Comparison of ENCODE assay signal across 9 cellular contexts in the genomic region with DNA sequence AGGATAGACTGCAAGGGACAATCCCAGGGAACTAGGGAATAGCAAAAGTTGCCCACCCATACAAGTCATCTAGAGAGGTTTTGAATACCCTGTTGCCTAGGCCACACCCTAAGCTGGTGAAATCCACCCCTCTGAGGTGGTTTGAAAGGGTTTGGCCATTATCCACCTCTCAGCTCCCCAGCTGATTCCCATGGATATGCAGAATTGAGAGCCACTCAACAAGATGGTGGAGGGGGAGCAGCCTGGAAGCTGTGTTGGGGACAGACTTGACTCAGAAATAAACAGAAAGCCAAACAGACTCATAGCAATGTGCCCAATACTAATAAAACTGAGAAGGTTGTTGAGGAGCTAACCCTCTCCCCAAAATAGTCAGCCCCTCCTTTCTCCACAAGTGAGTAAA. TPM values are rescaled to one million over a fixed set of nuclear protein-coding genes. Genes with fewer than 3 reads are reported as not detected.
"Had no signal": no experiment of that assay in that cellular context is flagged by ENCODE, and none has a peak within 500 bp of the region (broad histone marks: within the 10 kb centered on the region; RNA-seq: fewer than 3 reads in every experiment).

No MANE protein-coding gene starts in this region.

- H3K4me3 ChIP-seq: GM23248, HAP-1 had no signal

- H3K27ac ChIP-seq: GM23248 had no signal

- H3K4me1 ChIP-seq: HAP-1 had no signal

- DNase-seq: GOT3, H7, HFFc6, IMR-90 had no signal

- ATAC-seq: HCT116 had no signal

- H3K4me3 Mint-ChIP-seq: HFFc6 had no signal

- H3K9ac ChIP-seq: GM23248 had no signal

- H3K27ac Mint-ChIP-seq: HFFc6 had no signal

- H3K9me3 ChIP-seq: HAP-1 had no signal

- H3K36me3 ChIP-seq: HAP-1 had no signal

- H3K9me3 Mint-ChIP-seq: HFFc6 had no signal

RNA-seq across cellular contexts. Expression of a gene that starts 10.9 kb away (rescaled TPM):
- total RNA-seq: GM23248, H4, H7, HFFc6, HT-29, IMR-90 had no signal
